Comparison of ENCODE assay signal across 10 cellular contexts in genomic region chr15:67142142-67143092, GRCh38.
DNase-seq lines count a peak whose midpoint lies in the region; ATAC-seq and TF ChIP-seq lines count a peak whose summit lies in the region.
"Had no signal": no experiment of that assay in that cellular context is flagged by ENCODE, and none has a peak within 500 bp of the region (broad histone marks: within the 10 kb centered on the region; RNA-seq: fewer than 3 reads in every experiment).

No MANE protein-coding gene starts in this region.

- H3K27ac ChIP-seq in ACC112 (ENCODE audit: low read depth, low read length) (peak overlapping the region; percentile 99), prostate gland (peak overlapping the region in 1 of 2 donors; percentile 16)

- peak overlapping the region; percentile 6; the same call in 1 of the 2 replicates for H3K4me3 ChIP-seq in ACC112 (ENCODE audit: low read depth, low read length)
- no peak overlapping the region for H3K4me3 ChIP-seq in prostate gland

- TF ChIP-seq POLR2A in prostate gland (IDR thresholded peaks at IDR 0.05) = no peak

- no peaks in the 10 kb centered on the region for H3K27me3 ChIP-seq in ACC112 (ENCODE audit: insufficient read depth, low read length)
- H3K27me3 ChIP-seq in prostate gland (replicated peaks; ENCODE audit: insufficient read depth) = no peaks in the 10 kb centered on the region

- no peaks in the 10 kb centered on the region for H3K9me3 ChIP-seq in prostate gland

- intact Hi-C loops in prostate gland (cut with DNase I) = no loop called here

- no peak for ATAC-seq in HG03565 (IDR thresholded peaks at IDR 0.05; ENCODE audit: unreplicated experiment)

- H2AFZ ChIP-seq in ACC112 (ENCODE audit: low read length, unreplicated experiment) = no peak overlapping the region

- peaks cover 94% of the 10 kb centered on the region for H3K79me2 ChIP-seq in ACC112 (ENCODE audit: control insufficient read depth, insufficient read depth, low read length, unreplicated experiment)

- H3K36me3 ChIP-seq in ACC112 (ENCODE audit: insufficient read depth, low read length) (no peaks in the 10 kb centered on the region; the same call in 1 of the 2 replicates), prostate gland (no peaks in the 10 kb centered on the region)

- TF ChIP-seq CTCF in prostate gland (IDR thresholded peaks at IDR 0.05) = no peak

- 54% methylated on average over 12 of the region's 12 CpGs for WGBS in prostate gland

- DNase-seq in M059J (ENCODE audit: low read depth) (peak; percentile 84), dermis blood vessel endothelial cell (peak; percentile 78), mesenteric fat pad (ENCODE audit: low spot score) (peak; percentile 72), prostate gland (ENCODE audit: low spot score) (no peak)
- no peak for DNase-seq in activated CD8-positive, alpha-beta memory T cell treated with anti-CD3 and anti-CD28 coated beads, Interleukin-2, amount 50 U/mL, for 48 hours
- DNase-seq in stimulated activated CD8-positive, alpha-beta memory T cell treated with anti-CD3 and anti-CD28 coated beads, Interleukin-4, amount 100 ng/mL, for 48 hours = no peak
- DNase-seq: NCI-H2171, T1000 had no signal

- H3K4me1 ChIP-seq in ACC112 (ENCODE audit: control insufficient read depth, insufficient read depth, low read length, unreplicated experiment) = peaks cover 100% of the 10 kb centered on the region
- H3K4me1 ChIP-seq in prostate gland (replicated peaks) = peaks cover 58% of the 10 kb centered on the region

Comparison
In these comparisons a context has a peak if more than half of its experiments do, and no peak if none do; other contexts are left out.
1. DNase-seq: peak in M059J (single experiment), dermis blood vessel endothelial cell (single experiment) and mesenteric fat pad (single experiment); none in activated CD8-positive, alpha-beta memory T cell treated with anti-CD3 and anti-CD28 coated beads, Interleukin-2, amount 50 U/mL, for 48 hours (single experiment), prostate gland (single experiment) and stimulated activated CD8-positive, alpha-beta memory T cell treated with anti-CD3 and anti-CD28 coated beads, Interleukin-4, amount 100 ng/mL, for 48 hours (single experiment).